In genomic region chr2:208031608-208032019, GRCh38 we compare ENCODE assay signal across 16 cellular contexts. TPM values are rescaled to one million over a fixed set of nuclear protein-coding genes. Genes with fewer than 3 reads are reported as not detected.
A peak's percentile ranks its signal among the peaks of the same experiment; 100 is the strongest.
DNase-seq lines count a peak whose midpoint lies in the region; ATAC-seq, FAIRE-seq and TF ChIP-seq lines count a peak whose summit lies in the region.
"Had no signal": no experiment of that assay in that cellular context is flagged by ENCODE, and none has a peak within 500 bp of the region (broad histone marks: within the 10 kb centered on the region; RNA-seq: fewer than 3 reads in every experiment).

No MANE protein-coding gene starts in this region.

- no peaks in the 10 kb centered on the region for H3K9me2 ChIP-seq in PC-3 (replicated peaks; ENCODE audit: low read length)

- H3K79me2 ChIP-seq in PC-3 (ENCODE audit: low read length): no peaks in the 10 kb centered on the region

- TF ChIP-seq POLR2A in H54 (IDR thresholded peaks at IDR 0.05; ENCODE audit: low read depth, low read length): no peak

- intact Hi-C loops in Caco-2 (cut with micrococcal nuclease; ENCODE audit: unreplicated experiment) (loop anchor here (1.0 to 10.0 kb wide), 8 partner anchors 16 to 407 kb away; partner anchors contain the start of gene METTL21A), PC-3 (cut with micrococcal nuclease) (no loop called here)

- H3K4me3 ChIP-seq in Caco-2 (ENCODE audit: low read depth, low read length): no peak overlapping the region
- no peak overlapping the region for H3K4me3 ChIP-seq in PC-3 (ENCODE audit: low read length)
- H3K4me3 ChIP-seq: mucosa of descending colon had no signal

- peak overlapping the region; percentile 57 for H3K4me3 Mint-ChIP-seq in Caco-2 (ENCODE audit: unreplicated experiment)
- H3K4me3 Mint-ChIP-seq: activated CD4-positive, alpha-beta memory T cell treated with anti-CD3 and anti-CD28 coated beads for 36 hours; brain; CD8-positive, alpha-beta memory T cell had no signal

- FAIRE-seq in H54 (lab: Jason Lieb, UNC): no peak
- FAIRE-seq: endometrium had no signal

- no peak for TF ChIP-seq CTCF in Caco-2 (IDR thresholded peaks at IDR 0.05; ENCODE audit: insufficient read depth in 1 of 2, low read depth in 1 of 2, low read length in 1 of 2, severe bottlenecking in 1 of 2, unreplicated experiment in 1 of 2)
- no peak for TF ChIP-seq CTCF in PC-3 (conservative IDR thresholded peaks at IDR 0.05; ENCODE audit: low read depth, low read length)
- TF ChIP-seq CTCF in GM13977 (IDR thresholded peaks at IDR 0.05; ENCODE audit: extremely low read depth, insufficient read depth, missing control alignments): no peak

- BruUV-seq in Caco-2 (replicated peaks; lab: Mats Ljungman, UMichigan): no TSS peak
- BruUV-seq in PC-3 (replicated peaks; lab: Mats Ljungman, UMichigan): no TSS peak

- peak overlapping the region; percentile 89 for H3K27ac Mint-ChIP-seq in Caco-2 (ENCODE audit: unreplicated experiment)
- H3K27ac Mint-ChIP-seq: activated CD4-positive, alpha-beta memory T cell treated with anti-CD3 and anti-CD28 coated beads for 36 hours; brain had no signal

- in situ Hi-C loops in GM13977 (cut with MboI; ENCODE audit: low pct_unique_long_range_greater_than_20kb, low sequenced_read_pairs, unreplicated experiment): loop anchor here (10.0 kb wide), 2 partner anchors 287 to 407 kb away; partner anchors contain the start of gene METTL21A

- H3K9me3 Mint-ChIP-seq in Caco-2 (ENCODE audit: unreplicated experiment): no peaks in the 10 kb centered on the region
- H3K9me3 Mint-ChIP-seq: activated CD4-positive, alpha-beta memory T cell treated with anti-CD3 and anti-CD28 coated beads for 36 hours; brain; CD8-positive, alpha-beta memory T cell had no signal

- no peak overlapping the region for H3K4me2 ChIP-seq in PC-3 (ENCODE audit: low read length)

- H3K4me1 Mint-ChIP-seq in Caco-2 (ENCODE audit: low read depth, unreplicated experiment): peaks cover 28% of the 10 kb centered on the region
- H3K4me1 Mint-ChIP-seq: brain; CD8-positive, alpha-beta memory T cell had no signal

- no peaks in the 10 kb centered on the region for H3F3A ChIP-seq in PC-3 (ENCODE audit: low read length, unreplicated experiment)

- no peaks in the 10 kb centered on the region for H3K36me3 Mint-ChIP-seq in Caco-2 (ENCODE audit: insufficient read depth, unreplicated experiment)
- H3K36me3 Mint-ChIP-seq: activated CD4-positive, alpha-beta memory T cell treated with anti-CD3 and anti-CD28 coated beads for 36 hours; brain; CD8-positive, alpha-beta memory T cell had no signal

- DNase-seq in Caco-2: peak; percentile 91 to 92
- peak; percentile 66 to 94 for DNase-seq in NOMO-1 (lab: John Stamatoyannopoulos, UW; ENCODE audit: unreplicated experiment in 2 of 2)
- peak; percentile 77 for DNase-seq in fibroblast of gingiva (ENCODE audit: low read depth)
- peak; percentile 29 for DNase-seq in pons (ENCODE audit: low spot score)
- no peak for DNase-seq in H54 (ENCODE audit: insufficient read length, low spot score)
- DNase-seq in PC-3: no peak
- DNase-seq in GM13977 (ENCODE audit: low spot score): no peak
- DNase-seq: activated CD4-positive, alpha-beta memory T cell treated with anti-CD3 and anti-CD28 coated beads for 36 hours; activated effector memory CD4-positive, alpha-beta T cell treated with anti-CD3 and anti-CD28 coated beads, Interleukin-2, amount 50 U/mL, for 16 hours; CD8-positive, alpha-beta memory T cell; mucosa of descending colon; RPMI8226; T-helper 9 cell had no signal

- POLR2A ChIA-PET in Caco-2 (lab: Charles Lee) (no interaction called here), PC-3 (lab: Charles Lee; ENCODE audit: unreplicated experiment) (no interaction called here)

- H3K9ac ChIP-seq in PC-3 (ENCODE audit: low read length): no peak overlapping the region

- no peaks in the 10 kb centered on the region for H3K27me3 Mint-ChIP-seq in Caco-2 (ENCODE audit: insufficient read depth, unreplicated experiment)
- H3K27me3 Mint-ChIP-seq: activated CD4-positive, alpha-beta memory T cell treated with anti-CD3 and anti-CD28 coated beads for 36 hours had no signal

- H3K9me3 ChIP-seq in Caco-2 (peaks cover 8% of the 10 kb centered on the region), PC-3 (ENCODE audit: low read length) (no peaks in the 10 kb centered on the region)
- H3K9me3 ChIP-seq: mucosa of descending colon had no signal

- no peak for ATAC-seq in GM18907 (IDR thresholded peaks at IDR 0.05; ENCODE audit: unreplicated experiment)
- ATAC-seq in PC-3: no peak
- ATAC-seq: mucosa of descending colon had no signal

- H3K27me3 ChIP-seq in Caco-2 (replicated peaks; ENCODE audit: control insufficient read depth, insufficient read depth, low read length): no peaks in the 10 kb centered on the region
- H3K27me3 ChIP-seq in PC-3 (ENCODE audit: low read length): no peaks in the 10 kb centered on the region

- no peaks in the 10 kb centered on the region for H4K20me1 ChIP-seq in PC-3 (ENCODE audit: low read length)

- H2AFZ ChIP-seq in PC-3 (ENCODE audit: low read length): no peak overlapping the region

- peaks cover 39% of the 10 kb centered on the region for H3K4me1 ChIP-seq in Caco-2
- H3K4me1 ChIP-seq in PC-3 (ENCODE audit: insufficient read depth, low read length): peaks cover 11% of the 10 kb centered on the region

- H3K27ac ChIP-seq in PC-3 (ENCODE audit: low read length): no peak overlapping the region

- no peaks in the 10 kb centered on the region for H3K36me3 ChIP-seq in Caco-2 (ENCODE audit: control insufficient read depth, insufficient read depth, low read length)
- H3K36me3 ChIP-seq in PC-3 (ENCODE audit: low read depth, low read length): no peaks in the 10 kb centered on the region

- CTCF ChIA-PET in Caco-2 (lab: Charles Lee) (no interaction called here), PC-3 (lab: Charles Lee) (no interaction called here)

RNA-seq across cellular contexts. Expression of gene PLEKHM3, which starts 6.3 kb away (rescaled TPM):
- total RNA-seq in Caco-2 (2022): 8.8 and 9.3 TPM in 2 replicates
- total RNA-seq in PC-3 (2014; rRNA removed): 5.9 and 7.9 TPM in 2 replicates

Comparison
In these comparisons a context has a peak if more than half of its experiments do, and no peak if none do; other contexts are left out.
1. DNase-seq: peak in Caco-2 (2 of 2), NOMO-1 (2 of 2), fibroblast of gingiva (single experiment) and pons (single experiment); none in H54 (single experiment), PC-3 (single experiment) and GM13977 (single experiment).